In the genomic region with DNA sequence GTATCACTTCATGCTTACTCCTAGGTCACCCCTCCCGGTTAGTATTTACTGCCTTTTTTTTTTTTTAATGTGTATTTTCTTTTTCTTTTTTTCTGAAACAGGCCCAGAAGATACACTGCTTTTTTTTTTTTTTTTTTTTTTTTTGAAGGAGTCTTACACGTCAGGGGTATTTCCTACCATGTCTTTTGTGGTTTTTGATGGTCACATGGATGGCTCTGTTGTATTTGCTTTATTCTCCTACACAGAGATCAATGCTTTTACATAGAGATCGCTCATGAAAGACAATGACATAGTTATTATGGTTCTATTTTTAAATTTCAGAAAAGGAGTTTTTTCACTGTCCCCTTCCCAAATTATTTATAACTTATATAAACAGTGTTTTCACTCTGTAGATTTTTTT, we compare ENCODE assay signal across 22 cellular contexts. TPM values are rescaled to one million over a fixed set of nuclear protein-coding genes. Genes with fewer than 3 reads are reported as not detected.
A peak's percentile ranks its signal among the peaks of the same experiment; 100 is the strongest.
DNase-seq lines count a peak whose midpoint lies in the region; ATAC-seq and TF ChIP-seq lines count a peak whose summit lies in the region.
"Had no signal": no experiment of that assay in that cellular context is flagged by ENCODE, and none has a peak within 500 bp of the region (broad histone marks: within the 10 kb centered on the region; RNA-seq: fewer than 3 reads in every experiment).

No MANE protein-coding gene starts in this region.

- H3K9ac ChIP-seq in IMR-90 (ENCODE audit: low read depth, low read length) (no peak overlapping the region; the same call in 1 of the 2 replicates), mesenchymal stem cell (ENCODE audit: low read length) (no peak overlapping the region)
- H3K9ac ChIP-seq: GM23248, SK-N-SH had no signal

- 0 out of 2 replicates have a peak overlapping the region, but pooled peaks have one; percentile 10 for H2BK20ac ChIP-seq in IMR-90 (ENCODE audit: low read depth, low read length)

- H4K8ac ChIP-seq in IMR-90 (ENCODE audit: low read depth in 2 of 2, low read length in 2 of 2) (no peak overlapping the region), mesenchymal stem cell (ENCODE audit: low read length) (no peak overlapping the region)

- H3K9me3 ChIP-seq in CD8-positive, alpha-beta T cell (ENCODE audit: low read length): no peaks in the 10 kb centered on the region
- H3K9me3 ChIP-seq in IMR-90 (ENCODE audit: control insufficient read depth, insufficient read depth, low read length): no peaks in the 10 kb centered on the region
- H3K9me3 ChIP-seq in mesenchymal stem cell (ENCODE audit: control insufficient read depth, low read length): no peaks in the 10 kb centered on the region
- H3K9me3 ChIP-seq: A549, SK-N-SH had no signal

- POLR2A ChIA-PET in CD8-positive, alpha-beta T cell (lab: Charles Lee): no interaction called here
- POLR2A ChIA-PET in IMR-90 (lab: Charles Lee; ENCODE audit: unreplicated experiment): no interaction called here
- POLR2A ChIA-PET in activated CD4-positive, alpha-beta T cell treated with anti-CD3 and anti-CD28 coated beads, Interleukin-2, amount 10 ng/mL, durations not matched to agents 7 days and 5 days (lab: Charles Lee): no interaction called here

- H3K4me3 Mint-ChIP-seq in CD8-positive, alpha-beta T cell: no peak overlapping the region
- H3K4me3 Mint-ChIP-seq in activated CD4-positive, alpha-beta T cell treated with anti-CD3 and anti-CD28 coated beads, Interleukin-2, amount 10 ng/mL, durations not matched to agents 7 days and 5 days: no peak overlapping the region
- H3K4me3 Mint-ChIP-seq: CD4-positive, CD25-positive, alpha-beta regulatory T cell; H9; IgD-negative memory B cell had no signal

- no peaks in the 10 kb centered on the region for H3K36me3 ChIP-seq in CD8-positive, alpha-beta T cell (ENCODE audit: insufficient read depth, low read length)
- no peaks in the 10 kb centered on the region for H3K36me3 ChIP-seq in IMR-90 (ENCODE audit: control insufficient read depth, insufficient read depth, low read length)
- peaks cover 0 to 3% of the 10 kb centered on the region in 2 experiments for H3K36me3 ChIP-seq in mesenchymal stem cell (ENCODE audit: control insufficient read depth in 1 of 2, insufficient read depth in 2 of 2, low read depth in 1 of 2, low read length in 2 of 2)

- H4K91ac ChIP-seq in IMR-90 (ENCODE audit: insufficient read depth, low read depth, low read length) (no peak overlapping the region), mesenchymal stem cell (ENCODE audit: low read length) (no peak overlapping the region)

- H3K4me1 ChIP-seq in CD8-positive, alpha-beta T cell (ENCODE audit: insufficient read depth, low read length): no peaks in the 10 kb centered on the region
- peaks cover 4% of the 10 kb centered on the region; the same call in 1 of the 2 replicates for H3K4me1 ChIP-seq in IMR-90 (ENCODE audit: control insufficient read depth, insufficient read depth, low read length)
- H3K4me1 ChIP-seq in mesenchymal stem cell (ENCODE audit: control insufficient read depth, insufficient read depth, low read depth, low read length): peaks cover 4% of the 10 kb centered on the region

- H2BK120ac ChIP-seq in IMR-90 (ENCODE audit: low read depth, low read length) (no peak overlapping the region), mesenchymal stem cell (ENCODE audit: low read depth, low read length) (no peak overlapping the region)

- H3K14ac ChIP-seq in IMR-90 (replicated peaks; ENCODE audit: low read depth, low read length) (no peak overlapping the region), mesenchymal stem cell (ENCODE audit: low read length in 2 of 2) (no peak overlapping the region)

- TF ChIP-seq RAD21 in IMR-90 (IDR thresholded peaks at IDR 0.05; ENCODE audit: low read length): no peak

- no peaks in the 10 kb centered on the region for H3K9me3 Mint-ChIP-seq in CD8-positive, alpha-beta T cell
- no peaks in the 10 kb centered on the region for H3K9me3 Mint-ChIP-seq in activated CD4-positive, alpha-beta T cell treated with anti-CD3 and anti-CD28 coated beads, Interleukin-2, amount 10 ng/mL, durations not matched to agents 7 days and 5 days
- H3K9me3 Mint-ChIP-seq: CD4-positive, CD25-positive, alpha-beta regulatory T cell; H9; IgD-negative memory B cell had no signal

- peak; percentile 44 for ATAC-seq in CD8-positive, alpha-beta T cell
- ATAC-seq in IMR-90 (ENCODE audit: low read depth) (no peak), GM18511 (IDR thresholded peaks at IDR 0.05; ENCODE audit: unreplicated experiment) (no peak)
- ATAC-seq: A549 had no signal

- dilution Hi-C loops in IMR-90 (cut with HindIII; ENCODE audit: low sequenced_read_pairs, unreplicated experiment): no loop called here

- intact Hi-C loops in CD8-positive, alpha-beta T cell (cut with DNase I, micrococcal nuclease): loop anchor here in 1 of 2 experiments (10.0 kb wide), 1 partner anchor 1612 kb away; no protein-coding TSS in a partner anchor
- intact Hi-C loops in IMR-90 (cut with micrococcal nuclease): loop anchor here (5.0 to 10.0 kb wide), 2 partner anchors 655 to 792 kb away; no protein-coding TSS in a partner anchor

- DNase-seq in CD8-positive, alpha-beta T cell: no peak
- DNase-seq in IMR-90 (peak; percentile 46), astrocyte of the spinal cord (ENCODE audit: low read depth, low spot score) (peak; percentile 59), mesenchymal stem cell (peak; percentile 46), GM13977 (ENCODE audit: low spot score) (no peak), D341Med (ENCODE audit: low spot score) (no peak)
- no peak for DNase-seq in activated CD4-positive, alpha-beta T cell treated with anti-CD3 and anti-CD28 coated beads, Interleukin-2, amount 10 ng/mL, durations not matched to agents 7 days and 5 days
- DNase-seq: CD4-positive, CD25-positive, alpha-beta regulatory T cell; EL; GM23248; H9; NCI-H1694 treated with DMSO at 0.1 percent for 48 hours; NCI-H2081 treated with DMSO at 0.1 percent for 48 hours; NCI-H2171 treated with DMSO at 0.1 percent for 48 hours; NCI-H446; NCI-H526; RPMI8226; SHP77 treated with DMSO at 0.1 percent for 48 hours; SK-N-SH had no signal

- H3K9me1 ChIP-seq in IMR-90 (ENCODE audit: insufficient read depth, low read length): peaks cover 3% of the 10 kb centered on the region

- no peak overlapping the region for H2AFZ ChIP-seq in IMR-90 (replicated peaks; ENCODE audit: low read length, poor library complexity)
- H2AFZ ChIP-seq in mesenchymal stem cell (ENCODE audit: low read depth, low read length): no peak overlapping the region
- H2AFZ ChIP-seq: GM23248 had no signal

- peaks cover 3% of the 10 kb centered on the region for H3K27me3 Mint-ChIP-seq in CD8-positive, alpha-beta T cell (ENCODE audit: low read depth)
- H3K27me3 Mint-ChIP-seq in activated CD4-positive, alpha-beta T cell treated with anti-CD3 and anti-CD28 coated beads, Interleukin-2, amount 10 ng/mL, durations not matched to agents 7 days and 5 days: no peaks in the 10 kb centered on the region
- H3K27me3 Mint-ChIP-seq: IgD-negative memory B cell had no signal

- WGBS in IMR-90 (ENCODE audit: extremely low coverage in 2 of 2, insufficient read length in 1 of 2), 2 experiments: no CpG with 5 or more reads among the region's 3 CpGs
- WGBS in mesenchymal stem cell: no CpG with 5 or more reads among the region's 3 CpGs

- H3K18ac ChIP-seq in IMR-90 (ENCODE audit: low read depth, low read length) (no peak overlapping the region), mesenchymal stem cell (ENCODE audit: low read depth in 1 of 2, low read length in 2 of 2) (no peak overlapping the region)

- H3K79me1 ChIP-seq in IMR-90 (ENCODE audit: low read depth in 1 of 2, low read length in 2 of 2) (no peaks in the 10 kb centered on the region), mesenchymal stem cell (replicated peaks; ENCODE audit: low read length, poor library complexity, severe bottlenecking) (no peaks in the 10 kb centered on the region)

- no peaks in the 10 kb centered on the region for H3K27me3 ChIP-seq in CD8-positive, alpha-beta T cell (ENCODE audit: insufficient read depth, low read length)
- no peaks in the 10 kb centered on the region for H3K27me3 ChIP-seq in IMR-90 (ENCODE audit: control insufficient read depth, insufficient read depth, low read length)
- H3K27me3 ChIP-seq in mesenchymal stem cell (ENCODE audit: control insufficient read depth in 1 of 2, insufficient read depth in 1 of 2, low read length in 2 of 2): no peaks in the 10 kb centered on the region

- no peak overlapping the region for H3K27ac Mint-ChIP-seq in CD8-positive, alpha-beta T cell
- no peak overlapping the region for H3K27ac Mint-ChIP-seq in activated CD4-positive, alpha-beta T cell treated with anti-CD3 and anti-CD28 coated beads, Interleukin-2, amount 10 ng/mL, durations not matched to agents 7 days and 5 days
- H3K27ac Mint-ChIP-seq: CD4-positive, CD25-positive, alpha-beta regulatory T cell; H9; IgD-negative memory B cell had no signal

- H3K4me2 ChIP-seq in IMR-90 (ENCODE audit: low read depth, low read length) (no peak overlapping the region), mesenchymal stem cell (ENCODE audit: low read length, poor library complexity, severe bottlenecking) (no peak overlapping the region)
- H3K4me2 ChIP-seq: A549, SK-N-SH had no signal

- no peak for TF ChIP-seq POLR2A in IMR-90 (IDR thresholded peaks at IDR 0.05; ENCODE audit: low read depth, low read length)

- BruUV-seq in IMR-90 (replicated peaks; lab: Mats Ljungman, UMichigan): no TSS peak

- no peak for TF ChIP-seq CTCF in CD8-positive, alpha-beta T cell (IDR thresholded peaks at IDR 0.05)
- TF ChIP-seq CTCF in IMR-90 (conservative IDR thresholded peaks at IDR 0.05; ENCODE audit: low read depth, low read length) (no peak), astrocyte of the spinal cord (IDR thresholded peaks at IDR 0.05; ENCODE audit: low read depth, low read length) (no peak), GM13977 (IDR thresholded peaks at IDR 0.05; ENCODE audit: extremely low read depth, insufficient read depth, missing control alignments) (no peak)

- no peak overlapping the region for H2BK5ac ChIP-seq in IMR-90 (ENCODE audit: low read depth, low read length, poor library complexity, severe bottlenecking)
- H2BK5ac ChIP-seq in mesenchymal stem cell (ENCODE audit: low read depth, low read length, poor library complexity, severe bottlenecking): no peak overlapping the region

- H3K23ac ChIP-seq in IMR-90 (ENCODE audit: low read depth, low read length) (no peak overlapping the region), mesenchymal stem cell (ENCODE audit: low read length in 2 of 2) (no peak overlapping the region)

- H3K36me3 Mint-ChIP-seq in CD8-positive, alpha-beta T cell: no peaks in the 10 kb centered on the region
- no peaks in the 10 kb centered on the region for H3K36me3 Mint-ChIP-seq in activated CD4-positive, alpha-beta T cell treated with anti-CD3 and anti-CD28 coated beads, Interleukin-2, amount 10 ng/mL, durations not matched to agents 7 days and 5 days (ENCODE audit: low read depth)
- H3K36me3 Mint-ChIP-seq: CD4-positive, CD25-positive, alpha-beta regulatory T cell; IgD-negative memory B cell had no signal

- H2AK9ac ChIP-seq in IMR-90 (replicated peaks; ENCODE audit: low read depth, low read length, poor library complexity): no peak overlapping the region

- no peak overlapping the region for H3K4me3 ChIP-seq in CD8-positive, alpha-beta T cell (ENCODE audit: low read depth, low read length)
- H3K4me3 ChIP-seq in IMR-90 (ENCODE audit: insufficient read depth, low read depth, low read length): no peak overlapping the region
- no peak overlapping the region for H3K4me3 ChIP-seq in astrocyte of the spinal cord (ENCODE audit: low read depth, low read length)
- H3K4me3 ChIP-seq in mesenchymal stem cell (ENCODE audit: insufficient read depth in 1 of 2, low read depth in 1 of 2, low read length in 2 of 2): no peak overlapping the region
- H3K4me3 ChIP-seq: A549, GM23248 had no signal

- H3K4ac ChIP-seq in IMR-90 (ENCODE audit: low read depth, low read length): no peak overlapping the region
- H3K4ac ChIP-seq in mesenchymal stem cell (ENCODE audit: low read depth in 1 of 2, low read length in 2 of 2): no peak overlapping the region

- H2BK15ac ChIP-seq in IMR-90 (ENCODE audit: low read depth, low read length) (no peak overlapping the region), mesenchymal stem cell (ENCODE audit: low read depth, poor library complexity, severe bottlenecking) (no peak overlapping the region)

- in situ Hi-C loops in IMR-90 (cut with MboI; ENCODE audit: low sequenced_read_pairs): no loop called here
- in situ Hi-C loops in astrocyte of the spinal cord (cut with HindIII; ENCODE audit: low sequenced_read_pairs): no loop called here
- in situ Hi-C loops in GM13977 (cut with MboI; ENCODE audit: low pct_unique_long_range_greater_than_20kb, low sequenced_read_pairs, unreplicated experiment): no loop called here

- no peak overlapping the region for H2AK5ac ChIP-seq in IMR-90 (ENCODE audit: low read depth, low read length)
- no peak overlapping the region for H2AK5ac ChIP-seq in mesenchymal stem cell (ENCODE audit: low read length, severe bottlenecking)

- no peak overlapping the region for H4K5ac ChIP-seq in IMR-90 (ENCODE audit: low read depth, low read length)

- H3K56ac ChIP-seq in IMR-90 (ENCODE audit: extremely low read depth, insufficient read depth, low read length): no peak overlapping the region

- no peaks in the 10 kb centered on the region for H3K4me1 Mint-ChIP-seq in CD8-positive, alpha-beta T cell (ENCODE audit: low read depth)
- H3K4me1 Mint-ChIP-seq in activated CD4-positive, alpha-beta T cell treated with anti-CD3 and anti-CD28 coated beads, Interleukin-2, amount 10 ng/mL, durations not matched to agents 7 days and 5 days: no peaks in the 10 kb centered on the region
- H3K4me1 Mint-ChIP-seq: CD4-positive, CD25-positive, alpha-beta regulatory T cell had no signal

- CTCF ChIA-PET in CD8-positive, alpha-beta T cell (lab: Charles Lee): no interaction called here
- CTCF ChIA-PET in IMR-90 (lab: Yijun Ruan, JAX): interaction anchor here (0.6 kb wide), 1 partner anchor 181 kb away, joined by 3 read pairs; no protein-coding TSS in a partner anchor
- CTCF ChIA-PET in activated CD4-positive, alpha-beta T cell treated with anti-CD3 and anti-CD28 coated beads, Interleukin-2, amount 10 ng/mL, durations not matched to agents 7 days and 5 days (lab: Charles Lee): no interaction called here

- H3K27ac ChIP-seq in CD8-positive, alpha-beta T cell (ENCODE audit: low read depth, low read length): no peak overlapping the region
- H3K27ac ChIP-seq in IMR-90 (ENCODE audit: insufficient read depth, low read length): no peak overlapping the region
- H3K27ac ChIP-seq in mesenchymal stem cell (ENCODE audit: low read length, poor library complexity, severe bottlenecking): no peak overlapping the region
- H3K27ac ChIP-seq: A549, GM23248 had no signal

- H4K20me1 ChIP-seq in IMR-90 (ENCODE audit: insufficient read depth, low read length): no peaks in the 10 kb centered on the region

- H2BK12ac ChIP-seq in mesenchymal stem cell (ENCODE audit: low read length in 2 of 2): no peak overlapping the region

RNA-seq across cellular contexts. Expression of a gene that starts 32.1 kb away (rescaled TPM):
- total RNA-seq in CD8-positive, alpha-beta T cell: not detected
- 0.72 and 1.1 TPM in 2 replicates for total RNA-seq in IMR-90 (2012; rRNA removed)
- polyA plus RNA-seq in IMR-90 (2012; rRNA removed): 3.8 and 5.2 TPM in 2 replicates
- 0.64 and 1.6 TPM in 2 replicates for polyA plus RNA-seq in IMR-90 (2012; cell fraction: cytosol; rRNA removed)
- polyA plus RNA-seq in IMR-90 (2012; cell fraction: nucleus; rRNA removed; ENCODE audit: low replicate concordance): 5.6 and 8.7 TPM in 2 replicates
- polyA plus RNA-seq in mesenchymal stem cell (2013, experiment 1 of 2): 10.1 TPM
- polyA plus RNA-seq in mesenchymal stem cell (2013, experiment 2 of 2): 9.7 TPM
- total RNA-seq in activated CD4-positive, alpha-beta T cell treated with anti-CD3 and anti-CD28 coated beads, Interleukin-2, amount 10 ng/mL, durations not matched to agents 7 days and 5 days: not detected
- total RNA-seq: CD4-positive, CD25-positive, alpha-beta regulatory T cell had no signal
- polyA plus RNA-seq: CD4-positive, CD25-positive, alpha-beta regulatory T cell had no signal

Comparison
In these comparisons a context has a peak if more than half of its experiments do, and no peak if none do; other contexts are left out.
1. DNase-seq: peak in IMR-90 (single experiment), astrocyte of the spinal cord (single experiment) and mesenchymal stem cell (single experiment); none in CD8-positive, alpha-beta T cell (0 of 7), activated CD4-positive, alpha-beta T cell treated with anti-CD3 and anti-CD28 coated beads, Interleukin-2, amount 10 ng/mL, durations not matched to agents 7 days and 5 days (single experiment), GM13977 (single experiment) and D341Med (single experiment).